11 cellular contexts compared by ENCODE assay signal in genomic region chr16:82655720-82656500, GRCh38. TPM values are rescaled to one million over a fixed set of nuclear protein-coding genes. Genes with fewer than 3 reads are reported as not detected.
A peak's percentile ranks its signal among the peaks of the same experiment; 100 is the strongest.
DNase-seq lines count a peak whose midpoint lies in the region; ATAC-seq and TF ChIP-seq lines count a peak whose summit lies in the region.
"Had no signal": no experiment of that assay in that cellular context is flagged by ENCODE, and none has a peak within 500 bp of the region (broad histone marks: within the 10 kb centered on the region; RNA-seq: fewer than 3 reads in every experiment).

No MANE protein-coding gene starts in this region.

- H3K27me3 ChIP-seq in BLaER1 treated with 17β-estradiol and CSF1 and Interleukin-3, amounts not matched to agents 10 nM and 100 nM, result peaks cover 0 to 6% (median 0%) of the 10 kb centered on the region in 11 experiments; a peak in 1 of 22 replicates
- no peaks in the 10 kb centered on the region for H3K27me3 ChIP-seq in DND-41 (ENCODE audit: insufficient read depth, low read length, poor library complexity)
- H3K27me3 ChIP-seq in mesenchymal stem cell (ENCODE audit: control insufficient read depth in 1 of 2, insufficient read depth in 1 of 2, low read length in 2 of 2), result no peaks in the 10 kb centered on the region
- H3K27me3 ChIP-seq in ascending aorta, result no peaks in the 10 kb centered on the region
- H3K27me3 ChIP-seq in spleen (replicated peaks in 1 of 7), result peaks cover 0 to 24% (median 0%) of the 10 kb centered on the region in 7 donors
- H3K27me3 ChIP-seq: suprapubic skin had no signal

- peak overlapping the region; percentile 59 for H2BK120ac ChIP-seq in mesenchymal stem cell (ENCODE audit: low read depth, low read length)

- TF ChIP-seq CTCF in DND-41 (IDR thresholded peaks at IDR 0.05; ENCODE audit: borderline replicate concordance, extremely low read depth, low read length, poor library complexity, severe bottlenecking) (no peak), ascending aorta (IDR thresholded peaks at IDR 0.05) (no peak), spleen (IDR thresholded peaks at IDR 0.05 in 8 of 11, conservative IDR thresholded peaks at IDR 0.05 in 3 of 11) (no peak)

- H3K27ac ChIP-seq in BLaER1 treated with 17β-estradiol and CSF1 and Interleukin-3, amounts not matched to agents 10 nM and 100 nM, result 0 out of 22 replicates have a peak overlapping the region, but pooled peaks of 1 of the 11 experiments have one; percentile 3
- H3K27ac ChIP-seq in DND-41 (ENCODE audit: low read length) (no peak overlapping the region; the same call in 1 of the 2 replicates), mesenchymal stem cell (ENCODE audit: low read length, poor library complexity, severe bottlenecking) (peak overlapping the region; percentile 98), ascending aorta (no peak overlapping the region), spleen (peak overlapping the region in 4 of 8 donors; percentile 60 to 84 (median 66))
- H3K27ac ChIP-seq: suprapubic skin had no signal

- peak overlapping the region; percentile 75 to 78 for H3K18ac ChIP-seq in mesenchymal stem cell (ENCODE audit: low read depth in 1 of 2, low read length in 2 of 2)

- H4K8ac ChIP-seq in mesenchymal stem cell (ENCODE audit: low read length), result peak overlapping the region; percentile 62

- H2BK5ac ChIP-seq in mesenchymal stem cell (ENCODE audit: low read depth, low read length, poor library complexity, severe bottlenecking), result peak overlapping the region; percentile 19

- H3K9me3 Mint-ChIP-seq in activated CD4-positive, alpha-beta memory T cell treated with anti-CD3 and anti-CD28 coated beads, Interleukin-2, amount 10 ng/mL, durations not matched to agents 7 days and 5 days, result peaks cover 2% of the 10 kb centered on the region

- no peaks in the 10 kb centered on the region for H4K20me1 ChIP-seq in BLaER1 treated with 17β-estradiol and CSF1 and Interleukin-3, amounts not matched to agents 10 nM and 100 nM
- H4K20me1 ChIP-seq in DND-41 (ENCODE audit: insufficient read depth, low read length), result no peaks in the 10 kb centered on the region

- ATAC-seq in DND-41 (ENCODE audit: insufficient read depth, low read depth) (no peak), HG02571 (IDR thresholded peaks at IDR 0.05; ENCODE audit: unreplicated experiment) (no peak), GM21367 (IDR thresholded peaks at IDR 0.05; ENCODE audit: unreplicated experiment) (no peak)

- intact Hi-C loops in ascending aorta (cut with DNase I), result no loop called here
- intact Hi-C loops in spleen (cut with DNase I; ENCODE audit: low total_unique reads), result no loop called here

- no peak overlapping the region for H2BK15ac ChIP-seq in mesenchymal stem cell (ENCODE audit: low read depth, poor library complexity, severe bottlenecking)

- H3K27ac Mint-ChIP-seq in activated CD4-positive, alpha-beta memory T cell treated with anti-CD3 and anti-CD28 coated beads, Interleukin-2, amount 10 ng/mL, durations not matched to agents 7 days and 5 days, result peak overlapping the region; percentile 97

- peaks cover 18% of the 10 kb centered on the region for H3K79me1 ChIP-seq in mesenchymal stem cell (replicated peaks; ENCODE audit: low read length, poor library complexity, severe bottlenecking)

- no peaks in the 10 kb centered on the region for H3K27me3 Mint-ChIP-seq in activated CD4-positive, alpha-beta memory T cell treated with anti-CD3 and anti-CD28 coated beads, Interleukin-2, amount 10 ng/mL, durations not matched to agents 7 days and 5 days

- no peaks in the 10 kb centered on the region for H3K79me2 ChIP-seq in DND-41 (ENCODE audit: insufficient read depth, low read length)

- H3K4me1 Mint-ChIP-seq in activated CD4-positive, alpha-beta memory T cell treated with anti-CD3 and anti-CD28 coated beads, Interleukin-2, amount 10 ng/mL, durations not matched to agents 7 days and 5 days, result peaks cover 94% of the 10 kb centered on the region

- H2AFZ ChIP-seq in DND-41 (ENCODE audit: low read depth, low read length) (no peak overlapping the region; the same call in 1 of the 2 replicates), mesenchymal stem cell (ENCODE audit: low read depth, low read length) (no peak overlapping the region)

- H3K9ac ChIP-seq in BLaER1 treated with 17β-estradiol and CSF1 and Interleukin-3, amounts not matched to agents 10 nM and 100 nM, result no peak overlapping the region
- H3K9ac ChIP-seq in DND-41 (ENCODE audit: low read depth, low read length), result no peak overlapping the region
- H3K9ac ChIP-seq in mesenchymal stem cell (ENCODE audit: low read length), result no peak overlapping the region

- peak overlapping the region; percentile 95 to 98 for H2BK12ac ChIP-seq in mesenchymal stem cell (ENCODE audit: low read length in 2 of 2)

- H3K36me3 Mint-ChIP-seq in activated CD4-positive, alpha-beta memory T cell treated with anti-CD3 and anti-CD28 coated beads, Interleukin-2, amount 10 ng/mL, durations not matched to agents 7 days and 5 days (ENCODE audit: low read depth), result peaks cover 5% of the 10 kb centered on the region

- TF ChIP-seq POLR2A in spleen (IDR thresholded peaks at IDR 0.05), result no peak

- peak overlapping the region; percentile 76 to 87 for H3K4ac ChIP-seq in mesenchymal stem cell (ENCODE audit: low read depth in 1 of 2, low read length in 2 of 2)

- POLR2A ChIA-PET in activated CD4-positive, alpha-beta memory T cell treated with anti-CD3 and anti-CD28 coated beads, Interleukin-2, amount 10 ng/mL, durations not matched to agents 7 days and 5 days (lab: Charles Lee), result interaction anchor here (0.8 to 1.7 kb wide), 11 partner anchors 9 to 42 kb away, joined by 3 to 5 read pairs (median 4); no protein-coding TSS in a partner anchor

- H3K4me3 Mint-ChIP-seq in activated CD4-positive, alpha-beta memory T cell treated with anti-CD3 and anti-CD28 coated beads, Interleukin-2, amount 10 ng/mL, durations not matched to agents 7 days and 5 days, result peak overlapping the region; percentile 57

- peak overlapping the region; percentile 94 for H2AK5ac ChIP-seq in mesenchymal stem cell (ENCODE audit: low read length, severe bottlenecking)

- WGBS in mesenchymal stem cell, result 80% methylated on average over 5 of the region's 5 CpGs
- 62 to 71% (median 68%) methylated on average over 5 of the region's 5 CpGs for WGBS in spleen, 5 donors

- H3K9me3 ChIP-seq in BLaER1 treated with 17β-estradiol and CSF1 and Interleukin-3, amounts not matched to agents 10 nM and 100 nM (replicated peaks in 1 of 11), result no peaks in the 10 kb centered on the region
- H3K9me3 ChIP-seq in DND-41 (ENCODE audit: insufficient read depth, low read length, severe bottlenecking) (no peaks in the 10 kb centered on the region), mesenchymal stem cell (ENCODE audit: control insufficient read depth, low read length) (no peaks in the 10 kb centered on the region), ascending aorta (no peaks in the 10 kb centered on the region), spleen (no peaks in the 10 kb centered on the region)
- H3K9me3 ChIP-seq: suprapubic skin had no signal

- peak overlapping the region in 1 of 2 experiments; percentile 56 for H3K23ac ChIP-seq in mesenchymal stem cell (ENCODE audit: low read length in 2 of 2)

- H3K14ac ChIP-seq in mesenchymal stem cell (ENCODE audit: low read length in 2 of 2), result peak overlapping the region in 1 of 2 experiments; percentile 89

- DNase-seq in DND-41, result no peak
- peak; percentile 25 for DNase-seq in activated CD4-positive, alpha-beta memory T cell treated with anti-CD3 and anti-CD28 coated beads, Interleukin-2, amount 10 ng/mL, durations not matched to agents 7 days and 5 days
- no peak for DNase-seq in mesenchymal stem cell
- DNase-seq in ascending aorta (ENCODE audit: low spot score in 2 of 2), result no peak
- no peak for DNase-seq in spleen
- DNase-seq: COR-L47, MM.1S had no signal

- peak overlapping the region; percentile 85 for H4K91ac ChIP-seq in mesenchymal stem cell (ENCODE audit: low read length)

- CTCF ChIA-PET in activated CD4-positive, alpha-beta memory T cell treated with anti-CD3 and anti-CD28 coated beads, Interleukin-2, amount 10 ng/mL, durations not matched to agents 7 days and 5 days (lab: Charles Lee), result interaction anchor here (1.0 to 2.0 kb wide), 4 partner anchors 13 to 17 kb away, joined by 3 to 23 read pairs (median 6); no protein-coding TSS in a partner anchor

- no peaks in the 10 kb centered on the region for H3K36me3 ChIP-seq in BLaER1 treated with 17β-estradiol and CSF1 and Interleukin-3, amounts not matched to agents 10 nM and 100 nM
- H3K36me3 ChIP-seq in DND-41 (ENCODE audit: insufficient read depth, low read length) (no peaks in the 10 kb centered on the region), mesenchymal stem cell (ENCODE audit: control insufficient read depth in 1 of 2, insufficient read depth in 2 of 2, low read depth in 1 of 2, low read length in 2 of 2) (no peaks in the 10 kb centered on the region), ascending aorta (no peaks in the 10 kb centered on the region), spleen (no peaks in the 10 kb centered on the region)
- H3K36me3 ChIP-seq: suprapubic skin had no signal

- H3K4me3 ChIP-seq in BLaER1 treated with 17β-estradiol and CSF1 and Interleukin-3, amounts not matched to agents 10 nM and 100 nM, result no peak overlapping the region
- H3K4me3 ChIP-seq in DND-41 (ENCODE audit: low read depth in 1 of 2, low read length in 2 of 2) (peak overlapping the region in 1 of 2 experiments; percentile 14; a peak in 1 of 4 replicates), mesenchymal stem cell (ENCODE audit: insufficient read depth in 1 of 2, low read depth in 1 of 2, low read length in 2 of 2) (no peak overlapping the region), ascending aorta (no peak overlapping the region), spleen (no peak overlapping the region)
- H3K4me3 ChIP-seq: suprapubic skin had no signal

- peak overlapping the region in 9 of 11 experiments; percentile 25 to 93 (median 81); a peak in 13 of 22 replicates for H3K4me2 ChIP-seq in BLaER1 treated with 17β-estradiol and CSF1 and Interleukin-3, amounts not matched to agents 10 nM and 100 nM
- H3K4me2 ChIP-seq in DND-41 (ENCODE audit: insufficient read depth, low read length) (peak overlapping the region; percentile 31; the same call in 1 of the 2 replicates), mesenchymal stem cell (ENCODE audit: low read length, poor library complexity, severe bottlenecking) (no peak overlapping the region)

- H3K4me1 ChIP-seq in BLaER1 treated with 17β-estradiol and CSF1 and Interleukin-3, amounts not matched to agents 10 nM and 100 nM, result peaks cover 41 to 52% (median 46%) of the 10 kb centered on the region in 10 experiments
- H3K4me1 ChIP-seq in DND-41 (ENCODE audit: insufficient read depth, low read length) (peaks cover 27% of the 10 kb centered on the region), mesenchymal stem cell (ENCODE audit: control insufficient read depth, insufficient read depth, low read depth, low read length) (peaks cover 18% of the 10 kb centered on the region), ascending aorta (peaks cover 0 to 28% of the 10 kb centered on the region in 2 donors), spleen (peaks cover 9 to 62% (median 41%) of the 10 kb centered on the region in 6 donors)

RNA-seq across cellular contexts. Expression of gene CDH13, which starts 29.1 kb away (rescaled TPM):
- total RNA-seq in activated CD4-positive, alpha-beta memory T cell treated with anti-CD3 and anti-CD28 coated beads, Interleukin-2, amount 10 ng/mL, durations not matched to agents 7 days and 5 days, result not detected
- 107 TPM for polyA plus RNA-seq in mesenchymal stem cell (2013, experiment 1 of 2)
- polyA plus RNA-seq in mesenchymal stem cell (2013, experiment 2 of 2), result 102 TPM
- 160 TPM for total RNA-seq in ascending aorta
- 1 to 10 TPM in 6 of 7 donors, under 1 TPM in 1; 0.79 to 4.6 (median 1.5) TPM for total RNA-seq in spleen
- under 1 TPM; 0.13 to 0.24 (median 0.22) TPM for polyA plus RNA-seq in spleen

Comparison
In these comparisons a context has a peak if more than half of its experiments do, and no peak if none do; other contexts are left out.
1. RNA of gene CDH13, which starts 29.1 kb away (total RNA-seq): 160 TPM in ascending aorta (single experiment); 0.79 to 4.6 TPM in spleen and not detected in activated CD4-positive, alpha-beta memory T cell treated with anti-CD3 and anti-CD28 coated beads, Interleukin-2, amount 10 ng/mL, durations not matched to agents 7 days and 5 days; every median in the first group is over 10 times any median in the second.